ENCODE assay signal across 31 cellular contexts in genomic region chr1:31687601-31688000, GRCh38. TPM values are rescaled to one million over a fixed set of nuclear protein-coding genes. Genes with fewer than 3 reads are reported as not detected.
A peak's percentile ranks its signal among the peaks of the same experiment; 100 is the strongest.
DNase-seq lines count a peak whose midpoint lies in the region; ATAC-seq, FAIRE-seq and TF ChIP-seq lines count a peak whose summit lies in the region.
"Had no signal": no experiment of that assay in that cellular context is flagged by ENCODE, and none has a peak within 500 bp of the region (broad histone marks: within the 10 kb centered on the region; RNA-seq: fewer than 3 reads in every experiment).

No MANE protein-coding gene starts in this region.

- TF ChIP-seq CTCF in HEK293 (tag by site-specific recombination; IDR thresholded peaks at IDR 0.05) (no peak), GM12878 (IDR thresholded peaks at IDR 0.05 in 2 of 3, conservative IDR thresholded peaks at IDR 0.05 in 1 of 3; ENCODE audit: control insufficient read depth in 2 of 3, extremely low read depth in 1 of 3, insufficient read depth in 1 of 3, low read depth in 3 of 3, low read length in 3 of 3) (no peak), GM20000 (IDR thresholded peaks at IDR 0.05; ENCODE audit: extremely low read depth, missing control alignments) (no peak), progenitor cell of endocrine pancreas (IDR thresholded peaks at IDR 0.05; ENCODE audit: unreplicated experiment) (no peak)

- ATAC-seq in GM12878 = peak; percentile 17; the same call in 2 of the 3 replicates
- ATAC-seq in stimulated activated naive B cell treated with anti-CD40 and anti-IgM and Interleukin-4, amounts not matched to agents 10 μg/mL and 1 μg/mL and 100 μg/mL, for 72 hours (replicated peaks) = peak; percentile 21 to 25
- ATAC-seq: A549, Right ventricle myocardium inferior, SK-N-SH treated with all-trans-retinoic acid at 6 μM for 48 hours had no signal

- no peak overlapping the region for H3K4me3 Mint-ChIP-seq in stimulated activated naive B cell treated with anti-CD40 and anti-IgM and Interleukin-4, amounts not matched to agents 10 μg/mL and 1 μg/mL and 100 μg/mL, for 72 hours
- no peak overlapping the region for H3K4me3 Mint-ChIP-seq in progenitor cell of endocrine pancreas (ENCODE audit: low read depth)
- H3K4me3 Mint-ChIP-seq: CD4-positive, alpha-beta memory T cell; IgD-negative memory B cell had no signal

- H3K9me3 Mint-ChIP-seq in stimulated activated naive B cell treated with anti-CD40 and anti-IgM and Interleukin-4, amounts not matched to agents 10 μg/mL and 1 μg/mL and 100 μg/mL, for 72 hours = no peaks in the 10 kb centered on the region
- H3K9me3 Mint-ChIP-seq in progenitor cell of endocrine pancreas (ENCODE audit: low read depth) = no peaks in the 10 kb centered on the region
- H3K9me3 Mint-ChIP-seq: CD4-positive, alpha-beta memory T cell; IgD-negative memory B cell had no signal

- H3K4me1 ChIP-seq in HEK293 (ENCODE audit: control insufficient read depth, insufficient read depth, low read length) = no peaks in the 10 kb centered on the region
- peaks cover 3% of the 10 kb centered on the region; the same call in 1 of the 2 replicates for H3K4me1 ChIP-seq in GM12878 (ENCODE audit: control insufficient read depth, insufficient read depth, low read length)
- peaks cover 29% of the 10 kb centered on the region for H3K4me1 ChIP-seq in muscle layer of colon (ENCODE audit: insufficient read depth, low read length)

- WGBS in GM12878 (ENCODE audit: insufficient coverage, insufficient replicate concordance, low lambda C conversion rate, missing lambda C conversion rate) = 0% methylated on average over 7 of the region's 8 CpGs

- H3K4me1 Mint-ChIP-seq in stimulated activated naive B cell treated with anti-CD40 and anti-IgM and Interleukin-4, amounts not matched to agents 10 μg/mL and 1 μg/mL and 100 μg/mL, for 72 hours = peaks cover 0 to 5% of the 10 kb centered on the region in 2 donors
- H3K4me1 Mint-ChIP-seq in progenitor cell of endocrine pancreas (ENCODE audit: low read depth) = peaks cover 3% of the 10 kb centered on the region
- H3K4me1 Mint-ChIP-seq: CD4-positive, alpha-beta memory T cell had no signal

- no peak for FAIRE-seq in GM12878 (lab: Jason Lieb, UNC)
- FAIRE-seq: A549, GM19239, H54 had no signal

- H3K4me3 ChIP-seq in HEK293 (ENCODE audit: low read depth, low read length) (no peak overlapping the region), GM12878 (no peak overlapping the region), muscle layer of colon (ENCODE audit: low read depth in 1 of 2, low read length in 2 of 2) (no peak overlapping the region)
- H3K4me3 ChIP-seq: A549, PC-9, SJCRH30 had no signal

- no peak for TF ChIP-seq EP300 in GM12878 (IDR thresholded peaks at IDR 0.05; ENCODE audit: borderline replicate concordance in 1 of 2, control insufficient read depth in 1 of 2, low read depth in 2 of 2, low read length in 2 of 2)

- no peaks in the 10 kb centered on the region for H3K36me3 Mint-ChIP-seq in stimulated activated naive B cell treated with anti-CD40 and anti-IgM and Interleukin-4, amounts not matched to agents 10 μg/mL and 1 μg/mL and 100 μg/mL, for 72 hours
- no peaks in the 10 kb centered on the region for H3K36me3 Mint-ChIP-seq in progenitor cell of endocrine pancreas (ENCODE audit: insufficient read depth)
- H3K36me3 Mint-ChIP-seq: CD4-positive, alpha-beta memory T cell; IgD-negative memory B cell had no signal

- TF ChIP-seq RAD21 in GM12878 (IDR thresholded peaks at IDR 0.05; ENCODE audit: insufficient read depth, low read depth, low read length) = no peak

- no peaks in the 10 kb centered on the region for H3K79me2 ChIP-seq in GM12878 (ENCODE audit: control insufficient read depth, insufficient read depth, low read length)

- H3K36me3 ChIP-seq in HEK293 (ENCODE audit: control insufficient read depth in 2 of 2, insufficient read depth in 1 of 2, low read length in 2 of 2) (no peaks in the 10 kb centered on the region), GM12878 (ENCODE audit: control insufficient read depth in 2 of 2, insufficient read depth in 2 of 2, low read length in 1 of 2) (no peaks in the 10 kb centered on the region), muscle layer of colon (ENCODE audit: insufficient read depth, low read length) (peaks cover 35% of the 10 kb centered on the region)
- H3K36me3 ChIP-seq: SJCRH30 had no signal

- H2AFZ ChIP-seq in GM12878 (ENCODE audit: control insufficient read depth, low read depth, low read length) = no peak overlapping the region
- H2AFZ ChIP-seq: PC-9 had no signal

- POLR2A ChIA-PET in HEK293 (lab: Yijun Ruan, JAX) (no interaction called here), GM12878 (lab: Charles Lee) (no interaction called here)

- H3K9ac ChIP-seq in GM12878 (ENCODE audit: control insufficient read depth, insufficient read depth, low read length) = no peak overlapping the region
- H3K9ac ChIP-seq in muscle layer of colon (ENCODE audit: low read length) = no peak overlapping the region
- H3K9ac ChIP-seq: KMS-11 had no signal

- no TSS peak for BruUV-seq in GM12878 (replicated peaks; lab: Mats Ljungman, UMichigan)

- SMC1A ChIA-PET in GM12878 (lab: Charles Lee; ENCODE audit: uncharacterized antibody, unreplicated experiment) = interaction anchor here (1.0 kb wide), 1 partner anchor 21 kb away, joined by 3 read pairs; no protein-coding TSS in a partner anchor

- H3K27ac Mint-ChIP-seq in stimulated activated naive B cell treated with anti-CD40 and anti-IgM and Interleukin-4, amounts not matched to agents 10 μg/mL and 1 μg/mL and 100 μg/mL, for 72 hours = no peak overlapping the region
- no peak overlapping the region for H3K27ac Mint-ChIP-seq in progenitor cell of endocrine pancreas

- DNase-seq in GM12878 (ENCODE audit: low read depth, low spot score) = no peak
- no peak for DNase-seq in stimulated activated naive B cell treated with anti-CD40 and anti-IgM and Interleukin-4, amounts not matched to agents 10 μg/mL and 1 μg/mL and 100 μg/mL, for 72 hours
- DNase-seq in GM20000 (ENCODE audit: low spot score) = no peak
- no peak for DNase-seq in SW 1271 (lab: John Stamatoyannopoulos, UW)
- no peak for DNase-seq in progenitor cell of endocrine pancreas (ENCODE audit: low spot score, unreplicated experiment)
- DNase-seq: C1 segment of cervical spinal cord; CD4-positive, alpha-beta memory T cell; COR-L47; DMS 273 treated with DMSO at 0.1 percent for 48 hours; DMS79; EL; GF-D8; NCI-H1048; NCI-H1417; NCI-H1694; NCI-H2029 treated with DMSO at 0.1 percent for 48 hours; NCI-H446 treated with DMSO at 0.1 percent for 48 hours; NCI-H526; NCI-H82; NK-92 treated with Interleukin-12 subunit alpha and Interleukin-12 subunit beta, amount 100 ng/mL, for 24 hours; PC-9; SJCRH30 had no signal

- no peak for TF ChIP-seq POLR2A in GM12878 (IDR thresholded peaks at IDR 0.05; ENCODE audit: low read depth, low read length)

- in situ Hi-C loops in GM12878 (cut with MboI) = no loop called here

- H3K27ac ChIP-seq in HEK293 (ENCODE audit: extremely low read depth, low read depth, low read length) = no peak overlapping the region
- H3K27ac ChIP-seq in GM12878 (ENCODE audit: control insufficient read depth, insufficient read depth) = no peak overlapping the region
- H3K27ac ChIP-seq in muscle layer of colon (ENCODE audit: low read depth, low read length) = peak overlapping the region; percentile 74
- H3K27ac ChIP-seq: KMS-11, PC-9, SJCRH30 had no signal

- CTCF ChIA-PET in HEK293 (lab: Yijun Ruan, JAX) (interaction anchor here (0.7 to 1.2 kb wide), 2 partner anchors 13 to 58 kb away, joined by 5 to 8 read pairs; no protein-coding TSS in a partner anchor), GM12878 (lab: Yijun Ruan, JAX) (no interaction called here)

- no peak overlapping the region for H3K4me2 ChIP-seq in GM12878 (ENCODE audit: control insufficient read depth, insufficient read depth)
- H3K4me2 ChIP-seq: A549, KMS-11 had no signal

- intact Hi-C loops in GM12878 (cut with micrococcal nuclease; ENCODE audit: unreplicated experiment) = no loop called here

- H3K9me3 ChIP-seq in HEK293 (ENCODE audit: control insufficient read depth, insufficient read depth, low read depth, low read length) (no peaks in the 10 kb centered on the region), GM12878 (replicated peaks; ENCODE audit: control insufficient read depth, insufficient read depth, low read length) (no peaks in the 10 kb centered on the region), muscle layer of colon (ENCODE audit: low read length) (no peaks in the 10 kb centered on the region)
- H3K9me3 ChIP-seq: A549, SJCRH30 had no signal

- H3K27me3 Mint-ChIP-seq in stimulated activated naive B cell treated with anti-CD40 and anti-IgM and Interleukin-4, amounts not matched to agents 10 μg/mL and 1 μg/mL and 100 μg/mL, for 72 hours = peaks cover 37 to 38% of the 10 kb centered on the region in 2 donors
- H3K27me3 Mint-ChIP-seq in progenitor cell of endocrine pancreas = peaks cover 5% of the 10 kb centered on the region

- no peaks in the 10 kb centered on the region for H4K20me1 ChIP-seq in GM12878 (ENCODE audit: control insufficient read depth, insufficient read depth)

- H3K27me3 ChIP-seq in GM12878 (replicated peaks in 1 of 2; ENCODE audit: control insufficient read depth in 2 of 2, insufficient read depth in 2 of 2, low read length in 1 of 2) = peaks cover 1 to 2% of the 10 kb centered on the region in 2 experiments
- no peaks in the 10 kb centered on the region for H3K27me3 ChIP-seq in muscle layer of colon (ENCODE audit: control insufficient read depth in 1 of 2, insufficient read depth in 2 of 2, low read length in 2 of 2)

- RAD21 ChIA-PET in GM12878 (lab: Charles Lee; ENCODE audit: unreplicated experiment) = interaction anchor here (1.0 kb wide), 1 partner anchor 13 kb away, joined by 4 read pairs; no protein-coding TSS in a partner anchor

RNA-seq across cellular contexts. Expression of gene COL16A1, which starts 16.2 kb away (rescaled TPM):
- 6.3 and 9.6 TPM in 2 replicates for total RNA-seq in GM12878 (2013; cell fraction: nucleolus; rRNA removed)
- total RNA-seq in GM12878 (2014; rRNA removed) = 0.60 and 0.79 TPM in 2 replicates
- total RNA-seq in GM12878 (2014; rRNA removed; fragmentation: Illumina TruSeq; extraction: Trizol) = 0.63 and 0.92 TPM in 2 replicates
- total RNA-seq in GM12878 (2021) = 3.7 and 3.9 TPM in 2 replicates
- 0.12 TPM for polyA plus RNA-seq in GM12878 (2011; ENCODE audit: low read depth)
- 2.0 and 3.1 TPM in 2 replicates for polyA plus RNA-seq in GM12878 (2011; rRNA removed)
- 2.2 and 3.6 TPM in 2 replicates for polyA plus RNA-seq in GM12878 (2011; cell fraction: cytosol; rRNA removed)
- 30.0 and 30.6 TPM in 2 replicates for polyA plus RNA-seq in GM12878 (2011; cell fraction: nucleus; rRNA removed)
- polyA plus RNA-seq in GM12878 (2012) = 1.1 and 1.4 TPM in 2 replicates
- 0.40 and 0.65 TPM in 2 replicates for polyA plus RNA-seq in GM12878 (2014; fragmentation: Illumina TruSeq; extraction: Trizol)
- under 1 TPM; 0.02 to 0.04 TPM for polyA plus RNA-seq in GM12878 (2014; fragmentation: Nextera tagmentation; extraction: Ambion mirVana)
- 1.5 and 1.6 TPM in 2 replicates for polyA plus RNA-seq in GM12878 (2014; rRNA removed)
- under 1 TPM; 0.14 to 0.56 TPM for polyA plus RNA-seq in GM12878 (2016; fragmentation: Nextera tagmentation; extraction: Ambion mirVana)
- 2.1 and 4.5 TPM in 2 replicates for polyA minus RNA-seq in GM12878 (2011; rRNA and poly(A)+ RNA removed)
- polyA minus RNA-seq in GM12878 (2011; cell fraction: cytosol; rRNA and poly(A)+ RNA removed) = 0.73 and 1.1 TPM in 2 replicates
- 6.5 and 7.7 TPM in 2 replicates for polyA minus RNA-seq in GM12878 (2011; cell fraction: nucleus; rRNA and poly(A)+ RNA removed)
- 0.67 and 2.1 TPM in 2 replicates for total RNA-seq in progenitor cell of endocrine pancreas
- total RNA-seq: CD4-positive, alpha-beta memory T cell had no signal
- polyA plus RNA-seq: CD4-positive, alpha-beta memory T cell; IgD-negative memory B cell had no signal

RNA-seq across cellular contexts. Expression of gene PEF1, which starts 42.9 kb away (rescaled TPM):
- total RNA-seq in GM12878 (2013; cell fraction: nucleolus; rRNA removed) = 18.2 and 22.2 TPM in 2 replicates
- total RNA-seq in GM12878 (2014; rRNA removed) (92.9 and 107 TPM in 2 replicates), GM12878 (2014; rRNA removed; fragmentation: Illumina TruSeq; extraction: Trizol) (46.3 and 46.4 TPM in 2 replicates), GM12878 (2021) (59.5 and 60.1 TPM in 2 replicates), progenitor cell of endocrine pancreas (39.1 and 42.8 TPM in 2 replicates)
- polyA plus RNA-seq in GM12878 (2011; ENCODE audit: low read depth) = 40.3 TPM
- polyA plus RNA-seq in GM12878 (2011; rRNA removed) (61.3 and 100 TPM in 2 replicates), GM12878 (2014; fragmentation: Illumina TruSeq; extraction: Trizol) (50.3 and 80.4 TPM in 2 replicates), GM12878 (2014; fragmentation: Nextera tagmentation; extraction: Ambion mirVana) (10 to 100 TPM; 27.1 to 40.4 TPM), GM12878 (2014; rRNA removed) (92.2 and 95.5 TPM in 2 replicates), GM12878 (2016; fragmentation: Nextera tagmentation; extraction: Ambion mirVana) (10 to 100 TPM; 77.5 to 86.6 TPM)
- 141 and 161 TPM in 2 replicates for polyA plus RNA-seq in GM12878 (2011; cell fraction: cytosol; rRNA removed)
- polyA plus RNA-seq in GM12878 (2011; cell fraction: nucleus; rRNA removed) = 88.6 and 89.0 TPM in 2 replicates
- 38.7 and 47.8 TPM in 2 replicates for polyA plus RNA-seq in GM12878 (2012)
- polyA minus RNA-seq in GM12878 (2011; rRNA and poly(A)+ RNA removed) = 104 and 151 TPM in 2 replicates
- 33.3 and 37.6 TPM in 2 replicates for polyA minus RNA-seq in GM12878 (2011; cell fraction: cytosol; rRNA and poly(A)+ RNA removed)
- 19.7 and 29.3 TPM in 2 replicates for polyA minus RNA-seq in GM12878 (2011; cell fraction: nucleus; rRNA and poly(A)+ RNA removed)
